In the genomic region with DNA sequence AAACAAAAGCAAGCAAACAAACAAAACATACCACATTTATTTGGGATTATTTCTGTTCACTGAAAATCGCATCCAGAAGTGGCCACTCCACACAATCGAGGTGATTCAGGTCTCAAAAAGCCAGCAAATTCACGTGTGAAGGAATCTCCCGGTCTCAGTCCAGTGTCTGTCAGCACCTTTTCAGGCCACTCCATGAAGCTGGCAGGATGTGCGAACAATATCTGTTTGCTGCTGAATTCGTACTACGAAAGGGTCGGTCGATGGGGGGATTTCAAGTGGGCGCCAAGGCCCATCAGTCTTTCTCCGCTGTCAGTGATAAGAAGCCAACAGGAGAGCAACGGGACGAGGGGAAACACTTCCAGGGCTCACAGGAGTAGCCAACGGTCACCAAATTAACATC, we compare ENCODE assay signal across 19 cellular contexts.
DNase-seq lines count a peak whose midpoint lies in the region; ATAC-seq and TF ChIP-seq lines count a peak whose summit lies in the region.
"Had no signal": no experiment of that assay in that cellular context is flagged by ENCODE, and none has a peak within 500 bp of the region (broad histone marks: within the 10 kb centered on the region; RNA-seq: fewer than 3 reads in every experiment).

No MANE protein-coding gene starts in this region.

- H2BK12ac ChIP-seq in H9 (ENCODE audit: insufficient read length, low read depth, low read length) (no peak overlapping the region), trophoblast cell (ENCODE audit: low read length) (no peak overlapping the region)

- no peak overlapping the region for H4K12ac ChIP-seq in trophoblast cell (ENCODE audit: low read depth, low read length)

- H4K8ac ChIP-seq in H9 (replicated peaks; ENCODE audit: insufficient read length, low read depth, low read length) (no peak overlapping the region), trophoblast cell (ENCODE audit: low read depth, low read length) (no peak overlapping the region)

- no peak overlapping the region for H2BK15ac ChIP-seq in H9 (ENCODE audit: low read depth, low read length)

- no peak overlapping the region for H3K4me2 ChIP-seq in H9 (ENCODE audit: insufficient read depth, insufficient read length, low read length)
- H3K4me2 ChIP-seq in trophoblast cell (ENCODE audit: low read length) = no peak overlapping the region

- no peaks in the 10 kb centered on the region for H3K23me2 ChIP-seq in H9 (ENCODE audit: insufficient read length, low read depth, low read length, poor library complexity, severe bottlenecking)

- H3K27me3 ChIP-seq in left ventricle myocardium inferior (ENCODE audit: low read depth) = no peaks in the 10 kb centered on the region
- H3K27me3 ChIP-seq in H9 (ENCODE audit: insufficient read depth, low read length) = no peaks in the 10 kb centered on the region; the same call in 1 of the 2 replicates
- H3K27me3 ChIP-seq in trophoblast cell (ENCODE audit: insufficient read depth, low read length) = no peaks in the 10 kb centered on the region
- H3K27me3 ChIP-seq in upper lobe of left lung = no peaks in the 10 kb centered on the region
- H3K27me3 ChIP-seq: BE2C had no signal

- H3K27ac ChIP-seq in left ventricle myocardium inferior (replicated peaks) (no peak overlapping the region), H9 (ENCODE audit: insufficient read length, low read depth, low read length) (no peak overlapping the region), trophoblast cell (ENCODE audit: low read depth, low read length) (no peak overlapping the region), upper lobe of left lung (no peak overlapping the region)

- H3K79me1 ChIP-seq in H9 (ENCODE audit: insufficient read depth, low read depth, low read length, poor library complexity, severe bottlenecking) (no peaks in the 10 kb centered on the region), trophoblast cell (ENCODE audit: low read length) (peaks cover 3% of the 10 kb centered on the region)

- no peak for TF ChIP-seq EP300 in upper lobe of left lung (IDR thresholded peaks at IDR 0.05)

- H2AFZ ChIP-seq in H9 (ENCODE audit: low read length) (no peak overlapping the region), trophoblast cell (ENCODE audit: insufficient read depth, low read length, poor library complexity) (no peak overlapping the region)

- H3K56ac ChIP-seq in H9 (ENCODE audit: insufficient read length, low read depth, low read length) = no peak overlapping the region

- H3T11ph ChIP-seq in H9 (ENCODE audit: low read length) = no peak overlapping the region

- no peak for TF ChIP-seq CTCF in left ventricle myocardium inferior (IDR thresholded peaks at IDR 0.05; ENCODE audit: borderline replicate concordance)
- no peak for TF ChIP-seq CTCF in H9 (conservative IDR thresholded peaks at IDR 0.05)
- no peak for TF ChIP-seq CTCF in mesothelial cell of epicardium (IDR thresholded peaks at IDR 0.05; ENCODE audit: unreplicated experiment)
- no peak for TF ChIP-seq CTCF in foreskin fibroblast (IDR thresholded peaks at IDR 0.05; ENCODE audit: low read depth, low read length)
- no peak for TF ChIP-seq CTCF in upper lobe of left lung (IDR thresholded peaks at IDR 0.05)

- peaks cover 9 to 11% of the 10 kb centered on the region in 2 experiments for H3K4me1 Mint-ChIP-seq in H9
- H3K4me1 Mint-ChIP-seq in mesothelial cell of epicardium = peaks cover 62% of the 10 kb centered on the region
- H3K4me1 Mint-ChIP-seq: CD4-positive, CD25-positive, alpha-beta regulatory T cell; CD8-positive, alpha-beta memory T cell had no signal

- H3K14ac ChIP-seq in H9 (ENCODE audit: insufficient read depth, low read length) (no peak overlapping the region), trophoblast cell (ENCODE audit: low read length) (no peak overlapping the region)

- H3K36me3 Mint-ChIP-seq in H9 (ENCODE audit: insufficient read depth in 1 of 3, low read depth in 3 of 3) (no peaks in the 10 kb centered on the region), mesothelial cell of epicardium (no peaks in the 10 kb centered on the region)
- H3K36me3 Mint-ChIP-seq: CD4-positive, CD25-positive, alpha-beta regulatory T cell; CD8-positive, alpha-beta memory T cell had no signal

- no peak overlapping the region for H2BK20ac ChIP-seq in H9 (ENCODE audit: low read depth, low read length, poor library complexity, severe bottlenecking)

- H3K9ac ChIP-seq in H9 (ENCODE audit: extremely low read depth, insufficient read length, low read length) (no peak overlapping the region), trophoblast cell (ENCODE audit: low read length) (no peak overlapping the region)

- no peaks in the 10 kb centered on the region for H3K36me3 ChIP-seq in left ventricle myocardium inferior
- no peaks in the 10 kb centered on the region for H3K36me3 ChIP-seq in trophoblast cell (ENCODE audit: control insufficient read depth in 1 of 2, insufficient read depth in 2 of 2, low read length in 2 of 2)
- H3K36me3 ChIP-seq in upper lobe of left lung = no peaks in the 10 kb centered on the region
- H3K36me3 ChIP-seq: BE2C had no signal

- H3K27me3 Mint-ChIP-seq in H9 (ENCODE audit: low read depth) (peaks cover 2% of the 10 kb centered on the region; the same call in 1 of the 2 replicates), mesothelial cell of epicardium (ENCODE audit: low read depth) (no peaks in the 10 kb centered on the region)
- H3K27me3 Mint-ChIP-seq: CD4-positive, CD25-positive, alpha-beta regulatory T cell; CD8-positive, alpha-beta memory T cell had no signal

- no peak overlapping the region for H3K4me3 Mint-ChIP-seq in H9
- peak overlapping the region; percentile 7 for H3K4me3 Mint-ChIP-seq in mesothelial cell of epicardium
- H3K4me3 Mint-ChIP-seq: CD4-positive, CD25-positive, alpha-beta regulatory T cell; CD8-positive, alpha-beta memory T cell; HFFc6 had no signal

- no peak overlapping the region for H3K4ac ChIP-seq in H9 (ENCODE audit: low read depth, low read length)
- no peak overlapping the region for H3K4ac ChIP-seq in trophoblast cell (ENCODE audit: low read depth, low read length)

- no peak overlapping the region for H3K23ac ChIP-seq in H9 (ENCODE audit: insufficient read length, low read depth, low read length)
- no peak overlapping the region for H3K23ac ChIP-seq in trophoblast cell (ENCODE audit: low read length)

- H2BK120ac ChIP-seq in H9 (ENCODE audit: low read depth, low read length, poor library complexity, severe bottlenecking) (no peak overlapping the region), trophoblast cell (ENCODE audit: insufficient read depth, low read length, poor library complexity) (peak overlapping the region; percentile 18)

- H3K79me2 ChIP-seq in H9 (ENCODE audit: insufficient read depth, low read length) (no peaks in the 10 kb centered on the region), trophoblast cell (ENCODE audit: control insufficient read depth, insufficient read depth, low read length, poor library complexity) (no peaks in the 10 kb centered on the region)

- H3K9me3 Mint-ChIP-seq in H9 = no peaks in the 10 kb centered on the region
- no peaks in the 10 kb centered on the region for H3K9me3 Mint-ChIP-seq in mesothelial cell of epicardium

- no peaks in the 10 kb centered on the region for H4K20me1 ChIP-seq in H9 (ENCODE audit: control insufficient read depth, insufficient read depth, insufficient read length)

- intact Hi-C loops in left ventricle myocardium inferior (cut with micrococcal nuclease) = no loop called here
- intact Hi-C loops in Right ventricle myocardium inferior (cut with DNase I) = no loop called here

- DNase-seq in left ventricle myocardium inferior (no peak), Right ventricle myocardium inferior (ENCODE audit: missing footprints) (no peak), H9 (no peak), mesothelial cell of epicardium (ENCODE audit: low spot score in 2 of 2, unreplicated experiment in 2 of 2) (no peak), trophoblast cell (no peak), NCI-H82 (lab: John Stamatoyannopoulos, UW) (no peak), foreskin fibroblast (no peak), upper lobe of left lung (no peak)
- DNase-seq: ACHN; BE2C; C1 segment of cervical spinal cord; CD4-positive, CD25-positive, alpha-beta regulatory T cell; CD8-positive, alpha-beta memory T cell; COR-L47; DMS 273 treated with DMSO at 0.1 percent for 48 hours; DMS53; HFFc6; KG1 had no signal

- H4K91ac ChIP-seq in H9 (ENCODE audit: insufficient read length, low read depth, low read length) = no peak overlapping the region
- peak overlapping the region; percentile 59 for H4K91ac ChIP-seq in trophoblast cell (ENCODE audit: low read depth, low read length)

- peak overlapping the region; percentile 32 for H3K4me3 ChIP-seq in left ventricle myocardium inferior
- no peak overlapping the region for H3K4me3 ChIP-seq in trophoblast cell (ENCODE audit: low read depth, low read length)
- no peak overlapping the region for H3K4me3 ChIP-seq in foreskin fibroblast (ENCODE audit: low read depth in 1 of 2, low read length in 2 of 2)
- H3K4me3 ChIP-seq in upper lobe of left lung = no peak overlapping the region

- peaks cover 39% of the 10 kb centered on the region for H3K4me1 ChIP-seq in left ventricle myocardium inferior
- no peaks in the 10 kb centered on the region for H3K4me1 ChIP-seq in H9 (ENCODE audit: insufficient read depth, low read length)
- peaks cover 0 to 3% of the 10 kb centered on the region in 2 experiments for H3K4me1 ChIP-seq in trophoblast cell (ENCODE audit: control insufficient read depth in 1 of 2, insufficient read depth in 2 of 2, low read length in 2 of 2)
- no peaks in the 10 kb centered on the region for H3K4me1 ChIP-seq in upper lobe of left lung
- H3K4me1 ChIP-seq: BE2C had no signal

- TF ChIP-seq POLR2A in upper lobe of left lung (IDR thresholded peaks at IDR 0.05) = no peak

- H4K5ac ChIP-seq in H9 (ENCODE audit: insufficient read length, low read depth, low read length) = no peak overlapping the region

- H3K27ac Mint-ChIP-seq in H9 (peak overlapping the region in 2 of 3 experiments; percentile 15 to 60; a peak in 1 of 7 replicates), mesothelial cell of epicardium (peak overlapping the region; percentile 83)
- H3K27ac Mint-ChIP-seq: CD8-positive, alpha-beta memory T cell; HFFc6 had no signal

- no peaks in the 10 kb centered on the region for H3K9me3 ChIP-seq in left ventricle myocardium inferior (replicated peaks)
- H3K9me3 ChIP-seq in H9 (ENCODE audit: control insufficient read depth, low read depth, low read length) = no peaks in the 10 kb centered on the region
- peaks cover 3% of the 10 kb centered on the region for H3K9me3 ChIP-seq in trophoblast cell (ENCODE audit: insufficient read depth, low read depth, low read length)
- H3K9me3 ChIP-seq in upper lobe of left lung = no peaks in the 10 kb centered on the region
- H3K9me3 ChIP-seq: BE2C had no signal

- H3K18ac ChIP-seq in H9 (ENCODE audit: insufficient read length, low read depth, low read length) (no peak overlapping the region), trophoblast cell (ENCODE audit: low read length) (no peak overlapping the region)

- no peak overlapping the region for H2BK5ac ChIP-seq in H9 (ENCODE audit: insufficient read length, low read length)
- H2BK5ac ChIP-seq in trophoblast cell (ENCODE audit: low read depth, low read length, poor library complexity) = peak overlapping the region; percentile 33

- ATAC-seq in Right ventricle myocardium inferior (no peak), upper lobe of left lung (ENCODE audit: low FRiP score in 2 of 2) (no peak)
- ATAC-seq: HCT116 had no signal

- H2AK5ac ChIP-seq in H9 (ENCODE audit: insufficient read length, low read length) (no peak overlapping the region), trophoblast cell (ENCODE audit: low read length) (no peak overlapping the region)

- WGBS in H9 (ENCODE audit: extremely low coverage, insufficient read length, low lambda C conversion rate) = no CpG with 5 or more reads among the region's 14 CpGs
- WGBS in trophoblast cell (ENCODE audit: extremely low coverage, insufficient coverage, insufficient read length) = no CpG with 5 or more reads among the region's 14 CpGs
- 41 to 43% methylated on average over 14 of the region's 14 CpGs for WGBS in upper lobe of left lung, 2 donors
